In genomic region chr12:33226671-33227070, GRCh38 we compare ENCODE assay signal across 2 cellular contexts.
TF ChIP-seq lines count a peak whose summit lies in the region.

No MANE protein-coding gene starts in this region.

TF ChIP-seq in A549, 52 proteins besides CTCF, POLR2A, EP300 and RAD21 (continued from another document):
- TF ChIP-seq JUN (IDR thresholded peaks at IDR 0.05) (no peak), HEYL (CRISPR knock-in tag; IDR thresholded peaks at IDR 0.05) (no peak), CEBPB (IDR thresholded peaks at IDR 0.05) (no peak), SMC3 (IDR thresholded peaks at IDR 0.05) (no peak), RFX5 (IDR thresholded peaks at IDR 0.05) (no peak), PHF8 (IDR thresholded peaks at IDR 0.05; ENCODE audit: borderline replicate concordance, low read depth) (no peak), KDM5A (IDR thresholded peaks at IDR 0.05) (no peak), NPAS2 (CRISPR knock-in tag; IDR thresholded peaks at IDR 0.05; ENCODE audit: borderline replicate concordance) (no peak), BCL3 (IDR thresholded peaks at IDR 0.05) (no peak), CBX8 (IDR thresholded peaks at IDR 0.05) (no peak), RCOR1 (IDR thresholded peaks at IDR 0.05; ENCODE audit: low read depth, low read length) (no peak), REST (IDR thresholded peaks at IDR 0.05) (no peak), MAX (IDR thresholded peaks at IDR 0.05) (no peak), RARB (CRISPR knock-in tag; IDR thresholded peaks at IDR 0.05) (no peak)

TF ChIP-seq in K562, 482 proteins besides CTCF, POLR2A, EP300 and RAD21 (continued from another document):
- TF ChIP-seq SMARCA4 (IDR thresholded peaks at IDR 0.05) (no peak), BCOR (IDR thresholded peaks at IDR 0.05) (no peak), ILK (tag; IDR thresholded peaks at IDR 0.05; ENCODE audit: borderline replicate concordance, low read depth) (no peak), MITF (IDR thresholded peaks at IDR 0.05) (no peak), GMEB1 (CRISPR knock-in tag; IDR thresholded peaks at IDR 0.05) (no peak), NUFIP1 (IDR thresholded peaks at IDR 0.05; ENCODE audit: partially characterized antibody) (no peak), ARID1B (IDR thresholded peaks at IDR 0.05) (no peak), PHB2 (IDR thresholded peaks at IDR 0.05; ENCODE audit: low read depth) (no peak), SRSF7 (optimal IDR thresholded peaks at IDR 0.05; ENCODE audit: low read depth, low read length) (no peak)
